8 cellular contexts compared by ENCODE assay signal in the genomic region with DNA sequence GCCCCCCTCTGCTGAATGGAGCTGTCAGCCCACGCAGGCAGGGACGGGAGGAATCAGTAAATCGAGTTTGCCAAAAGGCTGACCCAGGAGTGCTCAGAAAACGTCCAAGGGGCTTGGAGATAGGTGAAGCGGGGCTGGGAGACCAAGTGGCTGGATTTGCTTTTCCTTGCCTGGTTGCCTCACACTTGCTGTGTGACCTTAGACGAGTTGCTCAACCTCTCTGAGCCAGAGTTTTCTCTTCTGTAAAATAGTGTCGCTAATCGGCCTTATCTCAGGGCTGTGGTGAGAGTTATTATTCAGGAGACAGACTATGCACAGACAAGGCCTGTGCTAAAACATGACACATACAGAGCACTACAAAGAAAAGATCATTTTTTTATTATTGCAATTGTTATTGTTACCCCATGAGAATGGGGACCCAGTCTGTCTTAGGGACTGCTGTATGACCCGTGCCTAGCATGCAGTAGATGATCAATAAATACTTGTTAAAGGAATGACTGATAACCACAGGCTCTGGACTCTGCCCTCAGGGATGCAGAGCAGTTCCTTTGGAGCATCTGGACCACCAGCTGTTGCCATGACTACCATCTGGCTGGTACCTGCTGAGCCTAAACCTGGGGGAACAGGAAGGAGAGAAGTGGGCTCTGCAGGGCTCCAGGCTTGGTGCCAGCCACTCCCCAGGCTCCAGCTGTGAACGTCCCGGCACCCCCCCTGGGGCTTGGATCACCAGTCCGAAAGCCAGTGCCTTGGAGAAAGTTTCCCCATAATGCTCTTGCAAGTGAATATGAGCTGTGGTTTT. TPM values are rescaled to one million over a fixed set of nuclear protein-coding genes. Genes with fewer than 3 reads are reported as not detected.
DNase-seq lines count a peak whose midpoint lies in the region; ATAC-seq and TF ChIP-seq lines count a peak whose summit lies in the region.

No MANE protein-coding gene starts in this region.

- POLR2A ChIA-PET in WTC11 (lab: Charles Lee) = interaction anchor here (0.5 kb wide), 1 partner anchor 18 kb away, joined by 3 read pairs; no protein-coding TSS in a partner anchor

- DNase-seq in activated CD8-positive, alpha-beta memory T cell treated with anti-CD3 and anti-CD28 coated beads, Interleukin-2, amount 10 ng/mL, durations not matched to agents 7 days and 5 days = no peak
- DNase-seq in activated CD8-positive, alpha-beta memory T cell treated with anti-CD3 and anti-CD28 coated beads, Interleukin-2, amount 50 U/mL, for 4 hours = no peak
- DNase-seq in WTC11 (ENCODE audit: low spot score) (no peak), tibial artery (no peak), amygdala (lab: John Stamatoyannopoulos, UW) (no peak), NCI-H2107 treated with DMSO at 0.1 percent for 48 hours (lab: John Stamatoyannopoulos, UW; ENCODE audit: unreplicated experiment) (no peak)

- H3K4me3 ChIP-seq in iPS-18c (ENCODE audit: insufficient read depth, low read depth, low read length) (peak overlapping the region; percentile 65), tibial artery (peak overlapping the region; percentile 66 to 89)

- peaks cover 2% of the 10 kb centered on the region for H3K36me3 Mint-ChIP-seq in activated CD8-positive, alpha-beta memory T cell treated with anti-CD3 and anti-CD28 coated beads, Interleukin-2, amount 10 ng/mL, durations not matched to agents 7 days and 5 days
- H3K36me3 Mint-ChIP-seq in WTC11 = no peaks in the 10 kb centered on the region

- intact Hi-C loops in tibial artery (cut with DNase I; ENCODE audit: low total_unique reads) = loop anchor here (5.0 to 10.0 kb wide), 2 partner anchors 121 to 362 kb away; no protein-coding TSS in a partner anchor

- H3K27me3 ChIP-seq in tibial artery = peaks cover 0 to 21% of the 10 kb centered on the region in 2 donors

- H3K4me1 ChIP-seq in tibial artery = peaks cover 0 to 65% (median 38%) of the 10 kb centered on the region in 4 donors

- TF ChIP-seq CTCF in WTC11 (IDR thresholded peaks at IDR 0.05) = no peak
- no peak for TF ChIP-seq CTCF in tibial artery (IDR thresholded peaks at IDR 0.05)

- no peak for ATAC-seq in activated CD8-positive, alpha-beta memory T cell treated with anti-CD3 and anti-CD28 coated beads, Interleukin-2, amount 10 ng/mL, durations not matched to agents 7 days and 5 days
- ATAC-seq in WTC11 (no peak), GM18861 (IDR thresholded peaks at IDR 0.05; ENCODE audit: unreplicated experiment) (no peak)

- peak overlapping the region; percentile 75 to 86 for H3K27ac ChIP-seq in tibial artery

- no peaks in the 10 kb centered on the region for H3K36me3 ChIP-seq in tibial artery

- H3K27me3 Mint-ChIP-seq in activated CD8-positive, alpha-beta memory T cell treated with anti-CD3 and anti-CD28 coated beads, Interleukin-2, amount 10 ng/mL, durations not matched to agents 7 days and 5 days = peaks cover 48% of the 10 kb centered on the region
- H3K27me3 Mint-ChIP-seq in WTC11 (ENCODE audit: low read depth) = peaks cover 54% of the 10 kb centered on the region

- no peaks in the 10 kb centered on the region for H3K9me3 Mint-ChIP-seq in activated CD8-positive, alpha-beta memory T cell treated with anti-CD3 and anti-CD28 coated beads, Interleukin-2, amount 10 ng/mL, durations not matched to agents 7 days and 5 days (ENCODE audit: low read depth)
- H3K9me3 Mint-ChIP-seq in WTC11 = no peaks in the 10 kb centered on the region

- H3K27ac Mint-ChIP-seq in activated CD8-positive, alpha-beta memory T cell treated with anti-CD3 and anti-CD28 coated beads, Interleukin-2, amount 10 ng/mL, durations not matched to agents 7 days and 5 days = no peak overlapping the region
- H3K27ac Mint-ChIP-seq in WTC11 = no peak overlapping the region

- H3K4me1 Mint-ChIP-seq in activated CD8-positive, alpha-beta memory T cell treated with anti-CD3 and anti-CD28 coated beads, Interleukin-2, amount 10 ng/mL, durations not matched to agents 7 days and 5 days = peaks cover 8% of the 10 kb centered on the region
- H3K4me1 Mint-ChIP-seq in WTC11 = peaks cover 15% of the 10 kb centered on the region

- H3K9me3 ChIP-seq in iPS-18c (ENCODE audit: control insufficient read depth, insufficient read depth, low read length) (peaks cover 3% of the 10 kb centered on the region), tibial artery (no peaks in the 10 kb centered on the region)

- peak overlapping the region; percentile 52 for H3K4me3 Mint-ChIP-seq in activated CD8-positive, alpha-beta memory T cell treated with anti-CD3 and anti-CD28 coated beads, Interleukin-2, amount 10 ng/mL, durations not matched to agents 7 days and 5 days
- H3K4me3 Mint-ChIP-seq in WTC11 = peak overlapping the region; percentile 75

- CTCF ChIA-PET in activated CD8-positive, alpha-beta memory T cell treated with anti-CD3 and anti-CD28 coated beads, Interleukin-2, amount 10 ng/mL, durations not matched to agents 7 days and 5 days (lab: Charles Lee) = interaction anchor here (0.9 to 3.5 kb wide), 9 partner anchors 9 to 349 kb away, joined by 3 to 21 read pairs (median 4); no protein-coding TSS in a partner anchor
- CTCF ChIA-PET in WTC11 (lab: Charles Lee) = interaction anchor here (0.7 to 3.9 kb wide), 24 partner anchors 7 to 163 kb away, joined by 3 to 56 read pairs (median 8); partner anchors contain the start of genes PABPC1L and YWHAB

TF ChIP-seq in WTC11, 78 proteins besides CTCF, POLR2A, EP300 and RAD21:
- TF ChIP-seq ZNF423 (CRISPR knock-in tag; IDR thresholded peaks at IDR 0.05) (peak; percentile 82), GTF2I (CRISPR knock-in tag; conservative IDR thresholded peaks at IDR 0.05) (peak; percentile 93)
- TF ChIP-seq, protein P1, sequence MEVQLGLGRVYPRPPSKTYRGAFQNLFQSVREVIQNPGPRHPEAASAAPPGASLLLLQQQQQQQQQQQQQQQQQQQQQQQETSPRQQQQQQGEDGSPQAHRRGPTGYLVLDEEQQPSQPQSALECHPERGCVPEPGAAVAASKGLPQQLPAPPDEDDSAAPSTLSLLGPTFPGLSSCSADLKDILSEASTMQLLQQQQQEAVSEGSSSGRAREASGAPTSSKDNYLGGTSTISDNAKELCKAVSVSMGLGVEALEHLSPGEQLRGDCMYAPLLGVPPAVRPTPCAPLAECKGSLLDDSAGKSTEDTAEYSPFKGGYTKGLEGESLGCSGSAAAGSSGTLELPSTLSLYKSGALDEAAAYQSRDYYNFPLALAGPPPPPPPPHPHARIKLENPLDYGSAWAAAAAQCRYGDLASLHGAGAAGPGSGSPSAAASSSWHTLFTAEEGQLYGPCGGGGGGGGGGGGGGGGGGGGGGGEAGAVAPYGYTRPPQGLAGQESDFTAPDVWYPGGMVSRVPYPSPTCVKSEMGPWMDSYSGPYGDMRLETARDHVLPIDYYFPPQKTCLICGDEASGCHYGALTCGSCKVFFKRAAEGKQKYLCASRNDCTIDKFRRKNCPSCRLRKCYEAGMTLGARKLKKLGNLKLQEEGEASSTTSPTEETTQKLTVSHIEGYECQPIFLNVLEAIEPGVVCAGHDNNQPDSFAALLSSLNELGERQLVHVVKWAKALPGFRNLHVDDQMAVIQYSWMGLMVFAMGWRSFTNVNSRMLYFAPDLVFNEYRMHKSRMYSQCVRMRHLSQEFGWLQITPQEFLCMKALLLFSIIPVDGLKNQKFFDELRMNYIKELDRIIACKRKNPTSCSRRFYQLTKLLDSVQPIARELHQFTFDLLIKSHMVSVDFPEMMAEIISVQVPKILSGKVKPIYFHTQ (CRISPR knock-in tag; IDR thresholded peaks at IDR 0.05) = no peak

RNA-seq across cellular contexts. Expression of gene KCNK15, which starts 0.9 kb away (rescaled TPM):
- not detected for total RNA-seq in activated CD8-positive, alpha-beta memory T cell treated with anti-CD3 and anti-CD28 coated beads, Interleukin-2, amount 10 ng/mL, durations not matched to agents 7 days and 5 days
- total RNA-seq in WTC11 (2021) = 0.24 to 0.37 TPM (median 0.32 TPM) in 3 replicates

RNA-seq across cellular contexts. Expression of gene CCN5, which starts 31.4 kb away (rescaled TPM):
- not detected for total RNA-seq in activated CD8-positive, alpha-beta memory T cell treated with anti-CD3 and anti-CD28 coated beads, Interleukin-2, amount 10 ng/mL, durations not matched to agents 7 days and 5 days
- total RNA-seq in WTC11 (2021) = 0.16 to 0.37 TPM (median 0.23 TPM) in 3 replicates
